Comparison of ENCODE assay signal across 9 cellular contexts in genomic region chr6:163419413-163420314, GRCh38. TPM values are rescaled to one million over a fixed set of nuclear protein-coding genes. Genes with fewer than 3 reads are reported as not detected.
A peak's percentile ranks its signal among the peaks of the same experiment; 100 is the strongest.
DNase-seq lines count a peak whose midpoint lies in the region; ATAC-seq, FAIRE-seq and TF ChIP-seq lines count a peak whose summit lies in the region.
"Had no signal": no experiment of that assay in that cellular context is flagged by ENCODE, and none has a peak within 500 bp of the region (broad histone marks: within the 10 kb centered on the region; RNA-seq: fewer than 3 reads in every experiment).

No MANE protein-coding gene starts in this region.

- POLR2A ChIA-PET in WTC11 (lab: Charles Lee) = interaction anchor here (0.5 to 0.7 kb wide), 3 partner anchors 866 to 1509 kb away, joined by 3 to 6 read pairs (median 3); no protein-coding TSS in a partner anchor

- no peaks in the 10 kb centered on the region for H3K9me3 Mint-ChIP-seq in WTC11

- H3K4me1 Mint-ChIP-seq in WTC11 = peaks cover 66% of the 10 kb centered on the region

- H3K27ac Mint-ChIP-seq in WTC11 = peak overlapping the region; percentile 69

- H3K27ac ChIP-seq in hepatocyte = no peak overlapping the region
- H3K27ac ChIP-seq in spleen = peak overlapping the region in 7 of 8 donors; percentile 63 to 100 (median 100)

- ATAC-seq in WTC11 (no peak), HG02759 (IDR thresholded peaks at IDR 0.05; ENCODE audit: unreplicated experiment) (no peak)
- ATAC-seq: mucosa of descending colon had no signal

- H4K20me1 ChIP-seq in hepatocyte (ENCODE audit: insufficient read depth, poor library complexity, severe bottlenecking) = peaks cover 78% of the 10 kb centered on the region

- H2AFZ ChIP-seq in hepatocyte = no peak overlapping the region

- DNase-seq in GM12891 (ENCODE audit: insufficient read length, low spot score) (no peak), WTC11 (ENCODE audit: low spot score) (no peak), hepatocyte (ENCODE audit: low spot score) (no peak), spleen (no peak), DMS 273 treated with DMSO at 0.1 percent for 48 hours (lab: John Stamatoyannopoulos, UW) (no peak), NCI-H1105 (lab: John Stamatoyannopoulos, UW) (no peak), posterior vena cava (ENCODE audit: low spot score) (no peak)
- DNase-seq: mucosa of descending colon had no signal

- TF ChIP-seq POLR2A in GM12891 (IDR thresholded peaks at IDR 0.05; ENCODE audit: low read depth, low read length) = no peak
- no peak for TF ChIP-seq POLR2A in spleen (IDR thresholded peaks at IDR 0.05)

- H3K27me3 ChIP-seq in hepatocyte = no peaks in the 10 kb centered on the region
- no peaks in the 10 kb centered on the region for H3K27me3 ChIP-seq in spleen (replicated peaks in 1 of 7)

- CTCF ChIA-PET in WTC11 (lab: Charles Lee) = no interaction called here

- intact Hi-C loops in spleen (cut with DNase I; ENCODE audit: low total_unique reads) = loop anchor here (10.0 kb wide), 1 partner anchor 535 kb away; no protein-coding TSS in a partner anchor
- intact Hi-C loops in posterior vena cava (cut with DNase I) = loop anchor here (5.0 to 10.0 kb wide), 4 partner anchors 125 to 1217 kb away; no protein-coding TSS in a partner anchor

- H3K79me2 ChIP-seq in hepatocyte = peaks cover 90% of the 10 kb centered on the region

- peak overlapping the region; percentile 79 for H3K4me2 ChIP-seq in hepatocyte

- H3K4me1 ChIP-seq in hepatocyte (ENCODE audit: insufficient read depth) (peaks cover 15% of the 10 kb centered on the region), spleen (peaks cover 17 to 88% (median 69%) of the 10 kb centered on the region in 6 donors)

- no peaks in the 10 kb centered on the region for H3K27me3 Mint-ChIP-seq in WTC11 (ENCODE audit: low read depth)

- no peak overlapping the region for H3K4me3 ChIP-seq in hepatocyte
- peak overlapping the region in 2 of 8 donors; percentile 74 to 93 for H3K4me3 ChIP-seq in spleen
- H3K4me3 ChIP-seq: mucosa of descending colon had no signal

- H3K9me3 ChIP-seq in hepatocyte (ENCODE audit: low read depth) (no peaks in the 10 kb centered on the region), spleen (no peaks in the 10 kb centered on the region)
- H3K9me3 ChIP-seq: mucosa of descending colon had no signal

- H3K36me3 ChIP-seq in hepatocyte (replicated peaks; ENCODE audit: insufficient read depth, low read depth) (no peaks in the 10 kb centered on the region), spleen (no peaks in the 10 kb centered on the region)

- WGBS in hepatocyte (ENCODE audit: low lambda C conversion rate, missing lambda C conversion rate) = 49% methylated on average over 7 of the region's 7 CpGs
- 39 to 52% (median 49%) methylated on average over 7 of the region's 7 CpGs for WGBS in spleen, 5 donors

- TF ChIP-seq CTCF in WTC11 (IDR thresholded peaks at IDR 0.05) (no peak), hepatocyte (IDR thresholded peaks at IDR 0.05; ENCODE audit: poor library complexity) (no peak), spleen (IDR thresholded peaks at IDR 0.05 in 8 of 11, conservative IDR thresholded peaks at IDR 0.05 in 3 of 11) (no peak)

- FAIRE-seq in GM12891 (lab: Jason Lieb, UNC) = peak; percentile 35

- H3K9me2 ChIP-seq in hepatocyte (replicated peaks; ENCODE audit: insufficient read depth) = no peaks in the 10 kb centered on the region

- peak overlapping the region; percentile 46 for H3K4me3 Mint-ChIP-seq in WTC11

- no peaks in the 10 kb centered on the region for H3K36me3 Mint-ChIP-seq in WTC11

TF ChIP-seq in GM12891, 5 proteins besides CTCF, POLR2A, EP300 and RAD21:
- no peak for TF ChIP-seq POU2F2 (IDR thresholded peaks at IDR 0.05; ENCODE audit: low read depth, low read length)
- TF ChIP-seq TAF1 (IDR thresholded peaks at IDR 0.05; ENCODE audit: low read depth, low read length) = no peak
- TF ChIP-seq POLR2AphosphoS5 (IDR thresholded peaks at IDR 0.05; ENCODE audit: low read depth, low read length) = no peak

TF ChIP-seq in WTC11, 78 proteins besides CTCF, POLR2A, EP300 and RAD21:
- TF ChIP-seq ESRRA (CRISPR knock-in tag; IDR thresholded peaks at IDR 0.05; ENCODE audit: borderline replicate concordance) = no peak
- TF ChIP-seq HMGA2 (CRISPR knock-in tag; IDR thresholded peaks at IDR 0.05) = no peak
- TF ChIP-seq SMAD3 (CRISPR knock-in tag; IDR thresholded peaks at IDR 0.05; ENCODE audit: borderline replicate concordance) = no peak

RNA-seq across cellular contexts. Expression of gene QKI, which starts 5.1 kb away (rescaled TPM):
- 25.2 TPM for polyA plus RNA-seq in GM12891 (2012; ENCODE audit: low read depth, missing spikeins)
- total RNA-seq in WTC11 (2021) (134 to 145 TPM (median 138 TPM) in 3 replicates), hepatocyte (81.8 and 92.5 TPM in 2 replicates), spleen (100 to 1,000 TPM; 143 to 217 (median 195) TPM), posterior vena cava (100 to 1,000 TPM; 116 to 138 TPM)
- polyA plus RNA-seq in hepatocyte (38.0 and 42.2 TPM in 2 replicates), spleen (10 to 100 TPM; 11.3 to 32.3 (median 16.8) TPM)
